Comparison of ENCODE assay signal across 8 cellular contexts in the genomic region with DNA sequence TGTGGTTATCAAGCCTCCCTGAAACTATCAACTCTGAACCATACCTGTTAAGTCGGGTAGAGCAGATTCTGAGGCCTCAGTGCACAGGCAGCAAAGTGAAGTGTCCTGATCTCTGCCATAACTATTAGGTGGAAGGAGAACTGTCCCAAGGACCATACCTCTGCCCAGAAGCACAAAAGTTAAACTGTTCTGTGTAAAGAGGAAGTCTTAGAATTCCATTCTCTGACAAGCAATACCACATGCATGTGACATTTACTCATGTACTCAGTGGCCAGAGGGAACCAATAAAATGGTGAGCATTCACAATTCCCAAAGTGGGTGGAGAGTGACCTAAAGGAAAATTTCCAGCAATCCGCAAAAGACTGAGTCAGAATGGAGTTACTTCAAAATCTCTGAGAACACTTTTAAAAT.
A peak's percentile ranks its signal among the peaks of the same experiment; 100 is the strongest.
DNase-seq lines count a peak whose midpoint lies in the region; ATAC-seq and TF ChIP-seq lines count a peak whose summit lies in the region.

No MANE protein-coding gene starts in this region.

- TF ChIP-seq CTCF in WI38 (IDR thresholded peaks at IDR 0.05; ENCODE audit: low read depth, low read length): no peak
- no peak for TF ChIP-seq CTCF in left ventricle myocardium inferior (IDR thresholded peaks at IDR 0.05; ENCODE audit: borderline replicate concordance)

- peaks cover 37% of the 10 kb centered on the region for H3K4me1 Mint-ChIP-seq in activated T-cell treated with anti-CD3 and anti-CD28 coated beads, Interleukin-2, amount 50 U/mL, for 4 hours (ENCODE audit: low read depth)
- H3K4me1 Mint-ChIP-seq in stimulated activated naive CD8-positive, alpha-beta T cell treated with anti-CD3 and anti-CD28 coated beads, Interleukin-15, amount 100 ng/mL, for 72 hours: peaks cover 50% of the 10 kb centered on the region

- H3K27ac ChIP-seq in left ventricle myocardium inferior (replicated peaks): peak overlapping the region; percentile 43

- no peaks in the 10 kb centered on the region for H3K9me3 Mint-ChIP-seq in activated T-cell treated with anti-CD3 and anti-CD28 coated beads, Interleukin-2, amount 50 U/mL, for 4 hours
- H3K9me3 Mint-ChIP-seq in stimulated activated naive CD8-positive, alpha-beta T cell treated with anti-CD3 and anti-CD28 coated beads, Interleukin-15, amount 100 ng/mL, for 72 hours: no peaks in the 10 kb centered on the region

- H3K9me3 ChIP-seq in left ventricle myocardium inferior (replicated peaks): no peaks in the 10 kb centered on the region

- peak overlapping the region; percentile 80 for H3K4me3 ChIP-seq in WI38 (ENCODE audit: low read depth, low read length)
- peak overlapping the region; percentile 32 for H3K4me3 ChIP-seq in left ventricle myocardium inferior

- intact Hi-C loops in left ventricle myocardium inferior (cut with micrococcal nuclease): no loop called here

- H3K36me3 ChIP-seq in left ventricle myocardium inferior: no peaks in the 10 kb centered on the region

- H3K4me3 Mint-ChIP-seq in activated T-cell treated with anti-CD3 and anti-CD28 coated beads, Interleukin-2, amount 50 U/mL, for 4 hours: peak overlapping the region; percentile 47
- H3K4me3 Mint-ChIP-seq in stimulated activated naive CD8-positive, alpha-beta T cell treated with anti-CD3 and anti-CD28 coated beads, Interleukin-15, amount 100 ng/mL, for 72 hours: peak overlapping the region; percentile 8 to 71

- no peak for DNase-seq in activated T-cell treated with anti-CD3 and anti-CD28 coated beads, Interleukin-2, amount 50 U/mL, for 4 hours
- no peak for DNase-seq in activated T-cell treated with anti-CD3 and anti-CD28 coated beads, Interleukin-2, amount 50 U/mL, for 48 hours
- DNase-seq in left ventricle myocardium inferior (no peak), NCI-H1436 treated with DMSO at 0.1 percent for 48 hours (lab: John Stamatoyannopoulos, UW) (no peak), activated gamma-delta T cell treated with Interleukin-2 at 50 U/mL for 16 hours (no peak)
- DNase-seq in stimulated activated naive CD8-positive, alpha-beta T cell treated with anti-CD3 and anti-CD28 coated beads, Interleukin-15, amount 100 ng/mL, for 72 hours: no peak
- DNase-seq in stimulated activated CD4-positive, alpha-beta T cell treated with anti-CD3 and anti-CD28 coated beads, Interleukin-15, amount 100 ng/mL, for 24 hours: no peak

- ATAC-seq in activated T-cell treated with anti-CD3 and anti-CD28 coated beads, Interleukin-2, amount 50 U/mL, for 4 hours: no peak
- ATAC-seq in stimulated activated naive CD8-positive, alpha-beta T cell treated with anti-CD3 and anti-CD28 coated beads, Interleukin-15, amount 100 ng/mL, for 72 hours: peak; percentile 66

- no peaks in the 10 kb centered on the region for H3K27me3 ChIP-seq in left ventricle myocardium inferior (ENCODE audit: low read depth)

- peaks cover 8% of the 10 kb centered on the region for H3K36me3 Mint-ChIP-seq in activated T-cell treated with anti-CD3 and anti-CD28 coated beads, Interleukin-2, amount 50 U/mL, for 4 hours (ENCODE audit: insufficient read depth)

- peak overlapping the region; percentile 40 to 81 for H3K27ac Mint-ChIP-seq in stimulated activated naive CD8-positive, alpha-beta T cell treated with anti-CD3 and anti-CD28 coated beads, Interleukin-15, amount 100 ng/mL, for 72 hours

- H3K27me3 Mint-ChIP-seq in activated T-cell treated with anti-CD3 and anti-CD28 coated beads, Interleukin-2, amount 50 U/mL, for 4 hours (ENCODE audit: low read depth): no peaks in the 10 kb centered on the region
- no peaks in the 10 kb centered on the region for H3K27me3 Mint-ChIP-seq in stimulated activated naive CD8-positive, alpha-beta T cell treated with anti-CD3 and anti-CD28 coated beads, Interleukin-15, amount 100 ng/mL, for 72 hours

- peaks cover 41% of the 10 kb centered on the region for H3K4me1 ChIP-seq in left ventricle myocardium inferior
